8 cellular contexts compared by ENCODE assay signal in genomic region chr17:42221886-42222745, GRCh38. TPM values are rescaled to one million over a fixed set of nuclear protein-coding genes. Genes with fewer than 3 reads are reported as not detected.
DNase-seq lines count a peak whose midpoint lies in the region; ATAC-seq and TF ChIP-seq lines count a peak whose summit lies in the region.

No MANE protein-coding gene starts in this region.

- no peak for TF ChIP-seq POLR2A in gastroesophageal sphincter (IDR thresholded peaks at IDR 0.05)

- no peaks in the 10 kb centered on the region; the same call in 1 of the 2 replicates for H3K27me3 Mint-ChIP-seq in HFFc6 (ENCODE audit: insufficient read depth)
- no peaks in the 10 kb centered on the region for H3K27me3 Mint-ChIP-seq in activated T-helper 17 cell treated with anti-CD3 and anti-CD28 coated beads, Interleukin-2, amount 50 U/mL, for 72 hours

- H3K4me3 Mint-ChIP-seq in HFFc6, result no peak overlapping the region
- no peak overlapping the region for H3K4me3 Mint-ChIP-seq in activated T-helper 17 cell treated with anti-CD3 and anti-CD28 coated beads, Interleukin-2, amount 50 U/mL, for 72 hours

- H3K36me3 ChIP-seq in RWPE2 (ENCODE audit: low read depth), result peaks cover 9% of the 10 kb centered on the region
- H3K36me3 ChIP-seq in gastroesophageal sphincter, result peaks cover 0 to 91% of the 10 kb centered on the region in 2 donors

- peaks cover 9% of the 10 kb centered on the region for H3K4me1 Mint-ChIP-seq in HFFc6 (ENCODE audit: low read depth)
- H3K4me1 Mint-ChIP-seq in activated T-helper 17 cell treated with anti-CD3 and anti-CD28 coated beads, Interleukin-2, amount 50 U/mL, for 72 hours, result peaks cover 5% of the 10 kb centered on the region

- H3K27ac ChIP-seq in RWPE2 (ENCODE audit: poor library complexity, severe bottlenecking), result no peak overlapping the region
- no peak overlapping the region for H3K27ac ChIP-seq in gastroesophageal sphincter

- no peaks in the 10 kb centered on the region for H3K4me1 ChIP-seq in RWPE2 (ENCODE audit: insufficient read depth, poor library complexity, severe bottlenecking)
- H3K4me1 ChIP-seq in gastroesophageal sphincter, result peaks cover 0 to 3% (median 0%) of the 10 kb centered on the region in 3 donors

- no peaks in the 10 kb centered on the region for H3K27me3 ChIP-seq in RWPE2 (ENCODE audit: insufficient read depth, poor library complexity, severe bottlenecking)
- H3K27me3 ChIP-seq in gastroesophageal sphincter, result no peaks in the 10 kb centered on the region

- ATAC-seq in RWPE2 (ENCODE audit: low read depth) (no peak), gastroesophageal sphincter (no peak), GM18861 (IDR thresholded peaks at IDR 0.05; ENCODE audit: unreplicated experiment) (no peak)
- peak; percentile 86 for ATAC-seq in activated T-helper 17 cell treated with anti-CD3 and anti-CD28 coated beads, Interleukin-2, amount 50 U/mL, for 72 hours (replicated peaks)

- WGBS in gastroesophageal sphincter (ENCODE audit: low coverage in 1 of 2), 2 donors, result 33 to 88% methylated on average over 1 to 3 of the region's 3 CpGs

- no peak overlapping the region for H3K27ac Mint-ChIP-seq in HFFc6
- peak overlapping the region; percentile 84 for H3K27ac Mint-ChIP-seq in activated T-helper 17 cell treated with anti-CD3 and anti-CD28 coated beads, Interleukin-2, amount 50 U/mL, for 72 hours

- TF ChIP-seq CTCF in HFFc6 (IDR thresholded peaks at IDR 0.05) (peak; percentile 75), RWPE2 (IDR thresholded peaks at IDR 0.05; ENCODE audit: poor library complexity, severe bottlenecking) (peak; percentile 37), gastroesophageal sphincter (IDR thresholded peaks at IDR 0.05) (peak in 3 of 4 experiments; percentile 27 to 50 (median 37))

- no peak overlapping the region for H3K4me3 ChIP-seq in RWPE2 (ENCODE audit: severe bottlenecking)
- H3K4me3 ChIP-seq in gastroesophageal sphincter, result no peak overlapping the region

- no peak for TF ChIP-seq EP300 in gastroesophageal sphincter (IDR thresholded peaks at IDR 0.05)

- no peaks in the 10 kb centered on the region for H3K9me3 Mint-ChIP-seq in HFFc6
- H3K9me3 Mint-ChIP-seq in activated T-helper 17 cell treated with anti-CD3 and anti-CD28 coated beads, Interleukin-2, amount 50 U/mL, for 72 hours, result no peaks in the 10 kb centered on the region

- H3K9me3 ChIP-seq in RWPE2 (ENCODE audit: severe bottlenecking), result no peaks in the 10 kb centered on the region
- H3K9me3 ChIP-seq in gastroesophageal sphincter, result no peaks in the 10 kb centered on the region

- DNase-seq in CD1c-positive myeloid dendritic cell (ENCODE audit: extremely low spot score), result peak; percentile 55
- peak; percentile 35 for DNase-seq in HFFc6
- DNase-seq in RWPE2 (ENCODE audit: low spot score), result no peak
- peak; percentile 31 for DNase-seq in retina
- DNase-seq in NCI-H1105 (lab: John Stamatoyannopoulos, UW), result no peak

- peaks cover 10% of the 10 kb centered on the region for H3K36me3 Mint-ChIP-seq in HFFc6 (ENCODE audit: low read depth)
- peaks cover 89% of the 10 kb centered on the region for H3K36me3 Mint-ChIP-seq in activated T-helper 17 cell treated with anti-CD3 and anti-CD28 coated beads, Interleukin-2, amount 50 U/mL, for 72 hours (ENCODE audit: low read depth)

RNA-seq across cellular contexts. Expression of gene GHDC, which starts 27.8 kb away (rescaled TPM):
- 1 to 10 TPM; 1.5 to 7.5 (median 6.4) TPM for total RNA-seq in HFFc6 (2021; fragmentation: NEBNext Ultra II Directional; extraction: Animal tissue kit (Norgen Biotek cat#: 25700))
- 10 to 100 TPM; 19.6 to 24.5 TPM for total RNA-seq in activated T-helper 17 cell treated with anti-CD3 and anti-CD28 coated beads, Interleukin-2, amount 50 U/mL, for 72 hours
- total RNA-seq in gastroesophageal sphincter, result 10 to 100 TPM; 18.8 to 30.8 (median 21.8) TPM

RNA-seq across cellular contexts. Expression of gene HCRT, which starts 36.9 kb away (rescaled TPM):
- total RNA-seq in HFFc6 (2021; fragmentation: NEBNext Ultra II Directional; extraction: Animal tissue kit (Norgen Biotek cat#: 25700)), result not detected
- not detected for total RNA-seq in activated T-helper 17 cell treated with anti-CD3 and anti-CD28 coated beads, Interleukin-2, amount 50 U/mL, for 72 hours
- not detected for total RNA-seq in gastroesophageal sphincter

RNA-seq across cellular contexts. Expression of gene KCNH4, which starts 41.2 kb away (rescaled TPM):
- not detected for total RNA-seq in HFFc6 (2021; fragmentation: NEBNext Ultra II Directional; extraction: Animal tissue kit (Norgen Biotek cat#: 25700))
- under 1 TPM; 0.95 to 0.99 TPM for total RNA-seq in activated T-helper 17 cell treated with anti-CD3 and anti-CD28 coated beads, Interleukin-2, amount 50 U/mL, for 72 hours
- under 1 TPM in 3 of 4 donors, not detected in 1; 0.16 to 0.27 (median 0.17) TPM for total RNA-seq in gastroesophageal sphincter

RNA-seq across cellular contexts. Expression of gene STAT5B, which starts 54.1 kb away (rescaled TPM):
- 10 to 100 TPM; 16.8 to 22.5 (median 20.1) TPM for total RNA-seq in HFFc6 (2021; fragmentation: NEBNext Ultra II Directional; extraction: Animal tissue kit (Norgen Biotek cat#: 25700))
- total RNA-seq in activated T-helper 17 cell treated with anti-CD3 and anti-CD28 coated beads, Interleukin-2, amount 50 U/mL, for 72 hours, result 100 to 1,000 TPM; 124 to 255 TPM
- 10 to 100 TPM; 73.3 to 98.3 (median 95.6) TPM for total RNA-seq in gastroesophageal sphincter

Comparison
In these comparisons a context has a peak if more than half of its experiments do, and no peak if none do; other contexts are left out.
1. DNase-seq: peak in CD1c-positive myeloid dendritic cell (single experiment), HFFc6 (single experiment) and retina (single experiment); none in RWPE2 (single experiment) and NCI-H1105 (single experiment).
2. Peak in every context shown above with its lines, with median percentiles within 50 percentile points of each other: CTCF ChIP-seq.